14 cellular contexts compared by ENCODE assay signal in genomic region chrX:53047228-53047627, GRCh38. TPM values are rescaled to one million over a fixed set of nuclear protein-coding genes. Genes with fewer than 3 reads are reported as not detected.
DNase-seq lines count a peak whose midpoint lies in the region; TF ChIP-seq lines count a peak whose summit lies in the region.
"Had no signal": no experiment of that assay in that cellular context is flagged by ENCODE, and none has a peak within 500 bp of the region (broad histone marks: within the 10 kb centered on the region; RNA-seq: fewer than 3 reads in every experiment).

No MANE protein-coding gene starts in this region.

- no peaks in the 10 kb centered on the region for H3K27me3 Mint-ChIP-seq in endodermal cell (ENCODE audit: insufficient read depth)
- H3K27me3 Mint-ChIP-seq in osteocyte (ENCODE audit: unreplicated experiment) = no peaks in the 10 kb centered on the region

- no peak overlapping the region for H3K4me3 Mint-ChIP-seq in endodermal cell
- peak overlapping the region; percentile 9 for H3K4me3 Mint-ChIP-seq in osteocyte (ENCODE audit: unreplicated experiment)
- H3K4me3 Mint-ChIP-seq: activated CD8-positive, alpha-beta memory T cell treated with anti-CD3 and anti-CD28 coated beads, Interleukin-2, amount 10 ng/mL, durations not matched to agents 7 days and 5 days; CD4-positive, alpha-beta T cell had no signal

- H3K27me3 ChIP-seq in endodermal cell (ENCODE audit: control insufficient read depth, insufficient read depth, low read length, poor library complexity, severe bottlenecking) (no peaks in the 10 kb centered on the region), thyroid gland (no peaks in the 10 kb centered on the region)

- H3K36me3 ChIP-seq in endodermal cell (ENCODE audit: control insufficient read depth, insufficient read depth, low read length) (no peaks in the 10 kb centered on the region), thyroid gland (no peaks in the 10 kb centered on the region)
- H3K36me3 ChIP-seq: stomach had no signal

- H3K4me3 ChIP-seq in endodermal cell (ENCODE audit: low read length) = no peak overlapping the region
- no peak overlapping the region for H3K4me3 ChIP-seq in thyroid gland (replicated peaks in 1 of 3)

- H3K36me3 Mint-ChIP-seq in endodermal cell (ENCODE audit: low read depth) (no peaks in the 10 kb centered on the region), osteocyte (ENCODE audit: unreplicated experiment) (no peaks in the 10 kb centered on the region)
- H3K36me3 Mint-ChIP-seq: activated CD8-positive, alpha-beta memory T cell treated with anti-CD3 and anti-CD28 coated beads, Interleukin-2, amount 10 ng/mL, durations not matched to agents 7 days and 5 days had no signal

- intact Hi-C loops in thyroid gland (cut with DNase I) = no loop called here

- no peaks in the 10 kb centered on the region for H3K4me1 ChIP-seq in endodermal cell (ENCODE audit: control insufficient read depth, insufficient read depth, low read length)
- no peaks in the 10 kb centered on the region for H3K4me1 ChIP-seq in thyroid gland

- H3K9me3 ChIP-seq in endodermal cell (ENCODE audit: control insufficient read depth, low read length) (no peaks in the 10 kb centered on the region), thyroid gland (no peaks in the 10 kb centered on the region)
- H3K9me3 ChIP-seq: stomach had no signal

- no peak for TF ChIP-seq POLR2A in thyroid gland (IDR thresholded peaks at IDR 0.05)

- H3K4me1 Mint-ChIP-seq in endodermal cell = no peaks in the 10 kb centered on the region
- peaks cover 12% of the 10 kb centered on the region for H3K4me1 Mint-ChIP-seq in osteocyte (ENCODE audit: unreplicated experiment)
- H3K4me1 Mint-ChIP-seq: activated CD8-positive, alpha-beta memory T cell treated with anti-CD3 and anti-CD28 coated beads, Interleukin-2, amount 10 ng/mL, durations not matched to agents 7 days and 5 days had no signal

- H3K27ac Mint-ChIP-seq in endodermal cell = no peak overlapping the region
- peak overlapping the region; percentile 76 for H3K27ac Mint-ChIP-seq in osteocyte (ENCODE audit: unreplicated experiment)
- H3K27ac Mint-ChIP-seq: activated CD8-positive, alpha-beta memory T cell treated with anti-CD3 and anti-CD28 coated beads, Interleukin-2, amount 10 ng/mL, durations not matched to agents 7 days and 5 days; CD4-positive, alpha-beta T cell had no signal

- 90 to 97% methylated on average over 2 to 6 of the region's 6 CpGs for WGBS in endodermal cell (ENCODE audit: insufficient coverage in 1 of 2, insufficient read length in 1 of 2), 2 experiments
- 84 to 95% methylated on average over 2 to 5 of the region's 6 CpGs for WGBS in thyroid gland, 2 donors

- peaks cover 62% of the 10 kb centered on the region for H3K9me3 Mint-ChIP-seq in endodermal cell
- H3K9me3 Mint-ChIP-seq in osteocyte (ENCODE audit: unreplicated experiment) = no peaks in the 10 kb centered on the region
- H3K9me3 Mint-ChIP-seq: CD4-positive, alpha-beta T cell had no signal

- H3K27ac ChIP-seq in endodermal cell (ENCODE audit: low read depth, low read length) (no peak overlapping the region), thyroid gland (no peak overlapping the region)

- no peak overlapping the region for H3K9ac ChIP-seq in endodermal cell (ENCODE audit: extremely low read depth, low read length, poor library complexity, severe bottlenecking)

- TF ChIP-seq CTCF in endodermal cell (conservative IDR thresholded peaks at IDR 0.05) (peak; percentile 65), osteocyte (IDR thresholded peaks at IDR 0.05) (peak; percentile 30), thyroid gland (IDR thresholded peaks at IDR 0.05) (no peak)

- DNase-seq in NCI-H748 (lab: John Stamatoyannopoulos, UW; ENCODE audit: unreplicated experiment) = peak; percentile 54
- DNase-seq in NCI-H748 treated with DMSO at 0.1 percent for 48 hours (lab: John Stamatoyannopoulos, UW) = no peak
- peak; percentile 20 for DNase-seq in NCI-H1694 treated with DMSO at 0.1 percent for 48 hours (lab: John Stamatoyannopoulos, UW)
- DNase-seq in endodermal cell = peak; percentile 46
- no peak for DNase-seq in osteocyte (ENCODE audit: extremely low spot score, unreplicated experiment)
- DNase-seq in glomerular visceral epithelial cell (ENCODE audit: extremely low spot score) = no peak
- no peak for DNase-seq in thyroid gland
- no peak for DNase-seq in iPS-NIHi11 (ENCODE audit: low spot score)
- DNase-seq: activated CD8-positive, alpha-beta memory T cell treated with anti-CD3 and anti-CD28 coated beads, Interleukin-2, amount 10 ng/mL, durations not matched to agents 7 days and 5 days; amniotic stem cell; CD4-positive, alpha-beta T cell; kidney glomerular epithelial cell; stomach; T1000 had no signal

RNA-seq across cellular contexts. Expression of gene GPR173, which starts 1.4 kb away (rescaled TPM):
- total RNA-seq in endodermal cell (1 to 10 TPM; 7.0 to 9.4 TPM), osteocyte (12.6 and 17.3 TPM in 2 replicates), thyroid gland (1 to 10 TPM in 2 of 4 donors, under 1 TPM in 2; 0.78 to 1.3 (median 1.1) TPM)
- polyA plus RNA-seq in endodermal cell (2013, experiment 1 of 2) = 16.5 TPM
- polyA plus RNA-seq in endodermal cell (2013, experiment 2 of 2) = 14.7 TPM
- total RNA-seq: CD4-positive, alpha-beta T cell had no signal

RNA-seq across cellular contexts. Expression of gene TSPYL2, which starts 34.9 kb away (rescaled TPM):
- total RNA-seq in endodermal cell (10 to 100 TPM; 16.6 to 25.1 TPM), osteocyte (19.5 and 26.2 TPM in 2 replicates), thyroid gland (10 to 100 TPM; 30.9 to 83.1 (median 49.1) TPM)
- 20.3 TPM for polyA plus RNA-seq in endodermal cell (2013, experiment 1 of 2)
- polyA plus RNA-seq in endodermal cell (2013, experiment 2 of 2) = 17.6 TPM

RNA-seq across cellular contexts. Expression of gene KANTR, which starts 46.7 kb away (rescaled TPM):
- 10 to 100 TPM; 11.7 to 14.4 TPM for total RNA-seq in endodermal cell
- 5.8 TPM for polyA plus RNA-seq in endodermal cell (2013, experiment 1 of 2)
- 6.5 TPM for polyA plus RNA-seq in endodermal cell (2013, experiment 2 of 2)
- total RNA-seq in osteocyte = 12.4 and 13.7 TPM in 2 replicates
- 10 to 100 TPM; 15.5 to 41.5 (median 21.8) TPM for total RNA-seq in thyroid gland

Comparison
In these comparisons a context has a peak if more than half of its experiments do, and no peak if none do; other contexts are left out.
1. DNase-seq: peak in NCI-H748 (single experiment), NCI-H1694 treated with DMSO at 0.1 percent for 48 hours (single experiment) and endodermal cell (single experiment); none in NCI-H748 treated with DMSO at 0.1 percent for 48 hours (single experiment), osteocyte (single experiment), glomerular visceral epithelial cell (single experiment), thyroid gland (0 of 2) and iPS-NIHi11 (single experiment).
2. CTCF ChIP-seq: peak in endodermal cell (single experiment) and osteocyte (single experiment); none in thyroid gland (0 of 6).